In the genomic region with DNA sequence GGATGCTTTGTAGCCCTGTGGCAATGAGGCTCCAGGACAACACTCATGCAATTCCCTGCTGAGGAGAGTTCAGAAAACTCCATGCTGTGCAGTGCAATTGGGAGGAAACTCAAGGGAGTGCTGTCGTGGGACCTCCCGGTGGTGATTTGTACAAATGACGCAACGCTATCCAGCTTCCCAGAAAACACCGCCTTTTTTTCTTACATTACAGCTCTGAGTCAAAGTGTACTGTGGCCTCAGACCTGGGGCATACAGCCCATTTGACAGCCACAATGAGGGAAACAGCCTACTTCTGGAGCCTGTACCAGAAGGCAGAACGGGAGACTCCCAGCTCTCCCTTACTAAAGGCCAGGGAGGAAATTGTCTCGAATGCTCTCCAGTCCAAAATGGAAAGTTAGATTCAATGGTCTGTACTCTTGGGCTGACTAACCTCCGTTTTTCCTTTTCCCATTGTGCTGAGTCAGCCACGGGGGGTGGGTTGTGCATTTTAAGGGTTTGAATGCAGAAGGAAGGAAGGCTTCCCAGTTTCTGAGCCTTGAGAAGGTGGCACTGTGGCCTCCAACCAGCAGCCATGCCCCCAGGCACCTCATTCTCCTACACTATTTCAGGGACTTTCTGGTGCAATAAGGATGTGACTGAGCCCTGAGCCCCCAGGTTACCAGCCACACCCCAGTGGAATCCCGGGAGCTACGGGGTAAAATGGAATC, we compare ENCODE assay signal across 13 cellular contexts. TPM values are rescaled to one million over a fixed set of nuclear protein-coding genes. Genes with fewer than 3 reads are reported as not detected.
DNase-seq lines count a peak whose midpoint lies in the region; ATAC-seq and TF ChIP-seq lines count a peak whose summit lies in the region.
"Had no signal": no experiment of that assay in that cellular context is flagged by ENCODE, and none has a peak within 500 bp of the region (broad histone marks: within the 10 kb centered on the region; RNA-seq: fewer than 3 reads in every experiment).

No MANE protein-coding gene starts in this region.

- peak; percentile 17 for DNase-seq in AG08395 (ENCODE audit: low spot score)
- DNase-seq in OCI-M1 (lab: John Stamatoyannopoulos, UW) = peak; percentile 47
- no peak for DNase-seq in esophagus squamous epithelium (lab: John Stamatoyannopoulos, UW)
- DNase-seq in neuronal stem cell (ENCODE audit: low spot score) = no peak
- no peak for DNase-seq in NK-92 treated with Interleukin-12 subunit alpha and Interleukin-12 subunit beta, amount 100 ng/mL, for 24 hours (lab: John Stamatoyannopoulos, UW)
- DNase-seq in SIG-M5 treated with dmso at 0.1 percent for 504 hours (lab: John Stamatoyannopoulos, UW; ENCODE audit: unreplicated experiment) = no peak
- DNase-seq in HUDEP-2 (lab: John Stamatoyannopoulos, UW; ENCODE audit: unreplicated experiment in 76 of 76) = no peak
- DNase-seq: activated T-cell treated with anti-CD3 and anti-CD28 coated beads for 4 hours, erythroblast, NCI-H1092 had no signal

- H3K9ac ChIP-seq in neuronal stem cell (ENCODE audit: low read depth, low read length, poor library complexity) = no peak overlapping the region
- H3K9ac ChIP-seq: BLaER1 treated with 17β-estradiol and CSF1 and Interleukin-3, amounts not matched to agents 10 nM and 100 nM had no signal

- H2BK5ac ChIP-seq in neuronal stem cell (ENCODE audit: low read length) = no peak overlapping the region

- no peak for TF ChIP-seq POLR2A in esophagus squamous epithelium (IDR thresholded peaks at IDR 0.05)

- H2AFZ ChIP-seq in neuronal stem cell (ENCODE audit: low read length) = peak overlapping the region; percentile 72

- H3K36me3 ChIP-seq in esophagus squamous epithelium (no peaks in the 10 kb centered on the region), neuronal stem cell (replicated peaks in 1 of 2; ENCODE audit: control insufficient read depth in 2 of 2, insufficient read depth in 2 of 2, low read length in 2 of 2) (no peaks in the 10 kb centered on the region)
- H3K36me3 ChIP-seq: BLaER1 treated with 17β-estradiol and CSF1 and Interleukin-3, amounts not matched to agents 10 nM and 100 nM; neutrophil had no signal

- H3K18ac ChIP-seq in neuronal stem cell (ENCODE audit: low read length) = no peak overlapping the region

- H4K91ac ChIP-seq in neuronal stem cell (ENCODE audit: low read depth, low read length, poor library complexity) = no peak overlapping the region

- no peak overlapping the region for H3K14ac ChIP-seq in neuronal stem cell (ENCODE audit: low read length)

- TF ChIP-seq CTCF in esophagus squamous epithelium (IDR thresholded peaks at IDR 0.05) = no peak

- no peak overlapping the region for H2BK15ac ChIP-seq in neuronal stem cell (ENCODE audit: low read length)

- no peak overlapping the region for H4K8ac ChIP-seq in neuronal stem cell (ENCODE audit: low read depth, low read length)

- intact Hi-C loops in esophagus squamous epithelium (cut with DNase I) = no loop called here

- H3K4me2 ChIP-seq in neuronal stem cell (ENCODE audit: insufficient read depth, low read length, poor library complexity, severe bottlenecking) = no peak overlapping the region

- no peak for ATAC-seq in HG02970 (IDR thresholded peaks at IDR 0.05; ENCODE audit: low FRiP score, unreplicated experiment)

- H2BK120ac ChIP-seq in neuronal stem cell (ENCODE audit: low read depth, low read length) = no peak overlapping the region

- H3K4me1 ChIP-seq in esophagus squamous epithelium (peaks cover 22 to 62% (median 48%) of the 10 kb centered on the region in 3 donors), neuronal stem cell (ENCODE audit: control insufficient read depth in 2 of 2, insufficient read depth in 1 of 2, low read depth in 1 of 2, low read length in 2 of 2) (peaks cover 3 to 8% of the 10 kb centered on the region in 2 donors)

- 21 to 52% methylated on average over 6 to 8 of the region's 11 CpGs for WGBS in esophagus squamous epithelium, 2 donors
- WGBS in neuronal stem cell (ENCODE audit: extremely low coverage in 2 of 2, insufficient read length in 2 of 2, insufficient replicate concordance in 1 of 2), 2 donors = no CpG with 5 or more reads among the region's 11 CpGs

- H2BK12ac ChIP-seq in neuronal stem cell (ENCODE audit: low read length) = no peak overlapping the region

- no peaks in the 10 kb centered on the region for H3K79me1 ChIP-seq in neuronal stem cell (ENCODE audit: low read depth, low read length)

- H3K27me3 ChIP-seq in esophagus squamous epithelium (peaks cover 0 to 12% (median 0%) of the 10 kb centered on the region in 4 donors), neuronal stem cell (ENCODE audit: control insufficient read depth in 3 of 3, insufficient read depth in 3 of 3, low read depth in 1 of 3, low read length in 3 of 3) (no peaks in the 10 kb centered on the region)
- H3K27me3 ChIP-seq: BLaER1 treated with 17β-estradiol and CSF1 and Interleukin-3, amounts not matched to agents 10 nM and 100 nM had no signal

- H3K4me3 ChIP-seq in esophagus squamous epithelium = peak overlapping the region in 1 of 4 donors; percentile 6
- H3K4me3 ChIP-seq in neuronal stem cell (ENCODE audit: low read length in 2 of 2) = no peak overlapping the region
- H3K4me3 ChIP-seq: BLaER1 treated with 17β-estradiol and CSF1 and Interleukin-3, amounts not matched to agents 10 nM and 100 nM had no signal

- H3K27ac ChIP-seq in esophagus squamous epithelium (peak overlapping the region; percentile 16 to 86 (median 71)), neuronal stem cell (replicated peaks; ENCODE audit: low read length) (no peak overlapping the region)
- H3K27ac ChIP-seq: BLaER1 treated with 17β-estradiol and CSF1 and Interleukin-3, amounts not matched to agents 10 nM and 100 nM; neutrophil had no signal

- no peak overlapping the region for H2AK5ac ChIP-seq in neuronal stem cell (ENCODE audit: low read depth, low read length)

- no peak overlapping the region for H3K4ac ChIP-seq in neuronal stem cell (ENCODE audit: low read length)

- no peaks in the 10 kb centered on the region for H3K9me3 ChIP-seq in esophagus squamous epithelium
- no peaks in the 10 kb centered on the region for H3K9me3 ChIP-seq in neuronal stem cell (replicated peaks in 1 of 2; ENCODE audit: control insufficient read depth in 2 of 2, insufficient read depth in 1 of 2, low read depth in 1 of 2, low read length in 2 of 2)
- H3K9me3 ChIP-seq: BLaER1 treated with 17β-estradiol and CSF1 and Interleukin-3, amounts not matched to agents 10 nM and 100 nM; neutrophil had no signal

- H3K23ac ChIP-seq in neuronal stem cell (ENCODE audit: low read depth, low read length, poor library complexity) = no peak overlapping the region

RNA-seq across cellular contexts. Expression of a gene that starts 16.4 kb away (rescaled TPM):
- 10 to 100 TPM in 2 of 4 donors, 1 to 10 TPM in 2; 1.0 to 20.6 (median 12.8) TPM for total RNA-seq in esophagus squamous epithelium
- 0.31 TPM for polyA plus RNA-seq in neuronal stem cell (2013, experiment 1 of 2)
- polyA plus RNA-seq in neuronal stem cell (2013, experiment 2 of 2) = 0.28 TPM

Comparison
In these comparisons a context has a peak if more than half of its experiments do, and no peak if none do; other contexts are left out.
1. DNase-seq: peak in AG08395 (single experiment) and OCI-M1 (single experiment); none in esophagus squamous epithelium (single experiment), neuronal stem cell (single experiment), NK-92 treated with Interleukin-12 subunit alpha and Interleukin-12 subunit beta, amount 100 ng/mL, for 24 hours (single experiment), SIG-M5 treated with dmso at 0.1 percent for 504 hours (single experiment) and HUDEP-2 (0 of 76).